ENCODE assay signal across 25 cellular contexts in the genomic region with DNA sequence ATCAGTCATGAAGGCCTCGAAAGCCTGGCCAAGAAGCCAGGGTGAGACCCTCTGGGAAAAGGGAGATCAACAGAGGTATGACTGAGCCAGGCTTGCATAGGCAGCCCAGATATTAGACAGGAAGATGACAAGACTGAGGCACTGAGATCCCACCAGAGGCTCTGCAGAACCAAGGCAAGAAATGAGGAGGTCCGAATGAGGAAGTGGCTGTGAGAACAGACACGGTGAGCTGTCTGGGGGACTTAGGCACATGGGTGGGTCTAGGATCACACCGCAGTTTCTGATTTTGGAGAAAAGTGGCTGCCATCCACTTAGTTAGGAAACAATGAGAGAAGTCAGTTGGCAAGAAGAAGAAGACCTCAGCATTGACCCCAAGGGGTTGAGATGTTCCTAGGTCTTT. TPM values are rescaled to one million over a fixed set of nuclear protein-coding genes. Genes with fewer than 3 reads are reported as not detected.
"Had no signal": no experiment of that assay in that cellular context is flagged by ENCODE, and none has a peak within 500 bp of the region (broad histone marks: within the 10 kb centered on the region; RNA-seq: fewer than 3 reads in every experiment).

No MANE protein-coding gene starts in this region.

- H3K36me3 Mint-ChIP-seq: activated naive CD4-positive, alpha-beta T cell treated with anti-CD3 and anti-CD28 coated beads, Interleukin-2, amount 50 U/mL, for 24 hours had no signal

- H3K4me3 Mint-ChIP-seq: activated CD4-positive, alpha-beta T cell treated with anti-CD3 and anti-CD28 coated beads for 36 hours; activated CD8-positive, alpha-beta T cell treated with anti-CD3 and anti-CD28 coated beads for 36 hours; activated naive CD4-positive, alpha-beta T cell treated with anti-CD3 and anti-CD28 coated beads, Interleukin-2, amount 50 U/mL, for 24 hours had no signal

- H3K27ac ChIP-seq: breast epithelium, SJSA1, WERI-Rb-1 had no signal

- H3K36me3 ChIP-seq: breast epithelium, SJSA1, WERI-Rb-1 had no signal

- H3K27me3 ChIP-seq: breast epithelium, SJSA1 had no signal

- H3K4me3 ChIP-seq: breast epithelium, SJSA1 had no signal

- ATAC-seq: activated CD4-positive, alpha-beta T cell treated with anti-CD3 and anti-CD28 coated beads for 36 hours; activated CD8-positive, alpha-beta T cell treated with anti-CD3 and anti-CD28 coated beads for 36 hours; PC-3; SK-N-SH treated with all-trans-retinoic acid at 6 μM for 48 hours had no signal

- H3K4me1 ChIP-seq: breast epithelium, SJSA1 had no signal

- FAIRE-seq: RCC 7860 had no signal

- DNase-seq: activated CD4-positive, alpha-beta T cell treated with anti-CD3 and anti-CD28 coated beads for 36 hours; activated CD4-positive, alpha-beta T cell treated with anti-CD3 and anti-CD28 coated beads, Interleukin-2, amount 50 U/mL, for 1 hour; activated CD8-positive, alpha-beta memory T cell treated with anti-CD3 and anti-CD28 coated beads, Interleukin-2, amount 50 U/mL, for 4 hours; activated CD8-positive, alpha-beta T cell treated with anti-CD3 and anti-CD28 coated beads for 36 hours; activated effector memory CD4-positive, alpha-beta T cell treated with Interleukin-2 at 50 U/mL for 16 hours; activated naive CD4-positive, alpha-beta T cell; aorta; caudate nucleus; Karpas-422; MM.1S; NCI-H1092 treated with DMSO at 0.1 percent for 48 hours; NCI-H1436; NCI-H1694 treated with DMSO at 0.1 percent for 48 hours; NCI-H2029 treated with DMSO at 0.1 percent for 48 hours; NCI-H69; NK-92 treated with Interleukin-12 subunit alpha and Interleukin-12 subunit beta, amount 100 ng/mL, for 24 hours; PC-3; SHP77; WERI-Rb-1 had no signal

- H3K27ac Mint-ChIP-seq: activated CD4-positive, alpha-beta T cell treated with anti-CD3 and anti-CD28 coated beads for 36 hours; activated CD8-positive, alpha-beta T cell treated with anti-CD3 and anti-CD28 coated beads for 36 hours; activated naive CD4-positive, alpha-beta T cell treated with anti-CD3 and anti-CD28 coated beads, Interleukin-2, amount 50 U/mL, for 24 hours had no signal

- H3K9me3 Mint-ChIP-seq: activated CD8-positive, alpha-beta T cell treated with anti-CD3 and anti-CD28 coated beads for 36 hours; activated naive CD4-positive, alpha-beta T cell treated with anti-CD3 and anti-CD28 coated beads, Interleukin-2, amount 50 U/mL, for 24 hours had no signal

- H3K9me3 ChIP-seq: breast epithelium, SJSA1 had no signal

- H3K27me3 Mint-ChIP-seq: activated CD4-positive, alpha-beta T cell treated with anti-CD3 and anti-CD28 coated beads for 36 hours; activated CD8-positive, alpha-beta T cell treated with anti-CD3 and anti-CD28 coated beads for 36 hours; activated naive CD4-positive, alpha-beta T cell treated with anti-CD3 and anti-CD28 coated beads, Interleukin-2, amount 50 U/mL, for 24 hours had no signal

RNA-seq across cellular contexts. Expression of gene PRSS50, which starts 31.5 kb away (rescaled TPM):
- total RNA-seq: activated CD4-positive, alpha-beta T cell treated with anti-CD3 and anti-CD28 coated beads for 36 hours; activated CD8-positive, alpha-beta T cell treated with anti-CD3 and anti-CD28 coated beads for 36 hours; aorta; PC-3; SJSA1; T-helper 2 cell treated with Interferon-gamma antibody and Interleukin-4, amounts not matched to agents 100 ng/mL and 5 ng/mL, for 36 hours had no signal

RNA-seq across cellular contexts. Expression of gene TMIE, which starts 47.9 kb away (rescaled TPM):
- total RNA-seq: breast epithelium; SJSA1; T-helper 2 cell treated with Interferon-gamma antibody and Interleukin-4, amounts not matched to agents 100 ng/mL and 5 ng/mL, for 36 hours had no signal
